8 cellular contexts compared by ENCODE assay signal in genomic region chr10:73910401-73910763, GRCh38. TPM values are rescaled to one million over a fixed set of nuclear protein-coding genes. Genes with fewer than 3 reads are reported as not detected.
DNase-seq lines count a peak whose midpoint lies in the region; ATAC-seq, FAIRE-seq and TF ChIP-seq lines count a peak whose summit lies in the region.

No MANE protein-coding gene starts in this region.

- H3K9me3 ChIP-seq in H9 (ENCODE audit: control insufficient read depth, low read depth, low read length) (no peaks in the 10 kb centered on the region), keratinocyte (ENCODE audit: control insufficient read depth, low read depth, low read length) (no peaks in the 10 kb centered on the region), thoracic aorta (no peaks in the 10 kb centered on the region)

- POLR2A ChIA-PET in BJ (lab: Charles Lee): no interaction called here
- POLR2A ChIA-PET in activated CD4-positive, alpha-beta memory T cell treated with anti-CD3 and anti-CD28 coated beads for 36 hours (lab: Charles Lee): no interaction called here

- no peak overlapping the region for H4K91ac ChIP-seq in H9 (ENCODE audit: insufficient read length, low read depth, low read length)

- H3K23ac ChIP-seq in H9 (ENCODE audit: insufficient read length, low read depth, low read length): no peak overlapping the region

- H4K20me1 ChIP-seq in H9 (ENCODE audit: control insufficient read depth, insufficient read depth, insufficient read length): no peaks in the 10 kb centered on the region
- H4K20me1 ChIP-seq in keratinocyte (ENCODE audit: control insufficient read depth, extremely low read depth, insufficient read depth, low read length): peaks cover 13% of the 10 kb centered on the region

- H3K27me3 ChIP-seq in BJ (ENCODE audit: control insufficient read depth, insufficient read depth, low read length) (no peaks in the 10 kb centered on the region), H9 (ENCODE audit: insufficient read depth, low read length) (no peaks in the 10 kb centered on the region; the same call in 1 of the 2 replicates), keratinocyte (ENCODE audit: control insufficient read depth, extremely low read depth, insufficient read depth, low read length) (no peaks in the 10 kb centered on the region), thoracic aorta (replicated peaks; ENCODE audit: insufficient read depth) (no peaks in the 10 kb centered on the region)

- H3K4me2 ChIP-seq in H9 (ENCODE audit: insufficient read depth, insufficient read length, low read length) (peak overlapping the region; percentile 93), keratinocyte (ENCODE audit: control insufficient read depth, extremely low read depth, insufficient read depth, low read depth, low read length) (peak overlapping the region; percentile 91)

- no peak overlapping the region for H3K4ac ChIP-seq in H9 (ENCODE audit: low read depth, low read length)

- H3K36me3 Mint-ChIP-seq in H9 (ENCODE audit: insufficient read depth in 1 of 3, low read depth in 3 of 3): peaks cover 2 to 9% (median 3%) of the 10 kb centered on the region in 3 experiments; a peak in 4 of 7 replicates
- no peaks in the 10 kb centered on the region for H3K36me3 Mint-ChIP-seq in activated CD4-positive, alpha-beta memory T cell treated with anti-CD3 and anti-CD28 coated beads for 36 hours

- H3K27ac ChIP-seq in H9 (ENCODE audit: insufficient read length, low read depth, low read length) (no peak overlapping the region), keratinocyte (ENCODE audit: control insufficient read depth, insufficient read depth, low read length) (peak overlapping the region; percentile 99), thoracic aorta (no peak overlapping the region)

- dilution Hi-C loops in keratinocyte (cut with MboI; ENCODE audit: extremely low pct_ligation_motif_present, low sequenced_read_pairs): no loop called here

- H3K4me1 ChIP-seq in H9 (ENCODE audit: insufficient read depth, low read length) (peaks cover 12% of the 10 kb centered on the region), keratinocyte (ENCODE audit: control insufficient read depth, extremely low read depth, insufficient read depth, low read length) (peaks cover 78% of the 10 kb centered on the region), thoracic aorta (ENCODE audit: control insufficient read depth in 1 of 2, low read depth in 2 of 2) (peaks cover 10 to 64% of the 10 kb centered on the region in 2 donors)

- H3K4me3 Mint-ChIP-seq in H9: peak overlapping the region; percentile 92
- H3K4me3 Mint-ChIP-seq in activated CD4-positive, alpha-beta memory T cell treated with anti-CD3 and anti-CD28 coated beads for 36 hours: peak overlapping the region; percentile 67

- H3T11ph ChIP-seq in H9 (ENCODE audit: low read length): no peak overlapping the region

- peak overlapping the region; percentile 40 for H3K9ac ChIP-seq in H9 (ENCODE audit: extremely low read depth, insufficient read length, low read length)
- peak overlapping the region; percentile 85 for H3K9ac ChIP-seq in keratinocyte (ENCODE audit: control insufficient read depth, extremely low read depth, insufficient read depth, low read length)

- 0 out of 7 replicates have a peak overlapping the region, but pooled peaks of 1 of the 3 experiments have one; percentile 60 for H3K27ac Mint-ChIP-seq in H9
- no peak overlapping the region for H3K27ac Mint-ChIP-seq in activated CD4-positive, alpha-beta memory T cell treated with anti-CD3 and anti-CD28 coated beads for 36 hours

- FAIRE-seq in keratinocyte (lab: Jason Lieb, UNC): peak; percentile 5

- WGBS in H9 (ENCODE audit: extremely low coverage, insufficient read length, low lambda C conversion rate): no CpG with 5 or more reads among the region's 9 CpGs

- H2AFZ ChIP-seq in H9 (ENCODE audit: low read length) (peak overlapping the region; percentile 4), keratinocyte (ENCODE audit: control insufficient read depth, low read length) (no peak overlapping the region)

- H3K4me3 ChIP-seq in BJ (ENCODE audit: low read depth, low read length) (peak overlapping the region; percentile 65), keratinocyte (ENCODE audit: control insufficient read depth in 2 of 3, extremely low read depth in 1 of 3, insufficient read depth in 2 of 3, low read depth in 1 of 3, low read length in 3 of 3) (peak overlapping the region; percentile 72 to 89 (median 86)), thoracic aorta (peak overlapping the region; percentile 75)

- ATAC-seq in thoracic aorta (ENCODE audit: insufficient number of reproducible peaks, low FRiP score, low read depth) (no peak), HG02759 (IDR thresholded peaks at IDR 0.05; ENCODE audit: unreplicated experiment) (no peak)

- H3K18ac ChIP-seq in H9 (ENCODE audit: insufficient read length, low read depth, low read length): no peak overlapping the region

- no peak overlapping the region for H3K56ac ChIP-seq in H9 (ENCODE audit: insufficient read length, low read depth, low read length)

- no peaks in the 10 kb centered on the region for H3K9me3 Mint-ChIP-seq in H9
- no peaks in the 10 kb centered on the region for H3K9me3 Mint-ChIP-seq in activated CD4-positive, alpha-beta memory T cell treated with anti-CD3 and anti-CD28 coated beads for 36 hours

- no peak overlapping the region for H4K5ac ChIP-seq in H9 (ENCODE audit: insufficient read length, low read depth, low read length)

- peaks cover 53% of the 10 kb centered on the region for H3K27me3 Mint-ChIP-seq in H9 (ENCODE audit: low read depth)
- peaks cover 36% of the 10 kb centered on the region for H3K27me3 Mint-ChIP-seq in activated CD4-positive, alpha-beta memory T cell treated with anti-CD3 and anti-CD28 coated beads for 36 hours

- TF ChIP-seq CTCF in BJ (IDR thresholded peaks at IDR 0.05; ENCODE audit: insufficient read depth, low read depth, low read length) (no peak), H9 (conservative IDR thresholded peaks at IDR 0.05) (0 out of 3 replicates have a peak, but pooled peaks have one; percentile 17), keratinocyte (optimal IDR thresholded peaks at IDR 0.05 in 1 of 3, IDR thresholded peaks at IDR 0.05 in 1 of 3, conservative IDR thresholded peaks at IDR 0.05 in 1 of 3; ENCODE audit: extremely low read depth in 1 of 3, insufficient read depth in 2 of 3, low read length in 3 of 3) (peak in 2 of 3 experiments; percentile 33 to 34), thoracic aorta (IDR thresholded peaks at IDR 0.05) (no peak)

- no peak overlapping the region for H2BK12ac ChIP-seq in H9 (ENCODE audit: insufficient read length, low read depth, low read length)

- H3K4me1 Mint-ChIP-seq in H9: peaks cover 59 to 60% of the 10 kb centered on the region in 2 experiments
- peaks cover 36% of the 10 kb centered on the region for H3K4me1 Mint-ChIP-seq in activated CD4-positive, alpha-beta memory T cell treated with anti-CD3 and anti-CD28 coated beads for 36 hours (ENCODE audit: low read depth)

- H2AK5ac ChIP-seq in H9 (ENCODE audit: insufficient read length, low read length): no peak overlapping the region

- no peak overlapping the region for H4K8ac ChIP-seq in H9 (replicated peaks; ENCODE audit: insufficient read length, low read depth, low read length)

- H3K36me3 ChIP-seq in BJ (ENCODE audit: control insufficient read depth, insufficient read depth, low read length): peaks cover 14% of the 10 kb centered on the region
- peaks cover 27 to 37% of the 10 kb centered on the region in 2 experiments for H3K36me3 ChIP-seq in keratinocyte (ENCODE audit: control insufficient read depth in 2 of 2, extremely low read depth in 1 of 2, insufficient read depth in 2 of 2, low read length in 2 of 2)
- H3K36me3 ChIP-seq in thoracic aorta: peaks cover 3% of the 10 kb centered on the region

- H2BK20ac ChIP-seq in H9 (ENCODE audit: low read depth, low read length, poor library complexity, severe bottlenecking): no peak overlapping the region

- no peaks in the 10 kb centered on the region for H3K79me2 ChIP-seq in H9 (ENCODE audit: insufficient read depth, low read length)
- peaks cover 54% of the 10 kb centered on the region for H3K79me2 ChIP-seq in keratinocyte (ENCODE audit: control insufficient read depth, insufficient read depth, low read length)

- H3K9me1 ChIP-seq in keratinocyte (ENCODE audit: control insufficient read depth, extremely low read depth, insufficient read depth, low read length): no peaks in the 10 kb centered on the region

- H2BK120ac ChIP-seq in H9 (ENCODE audit: low read depth, low read length, poor library complexity, severe bottlenecking): no peak overlapping the region

- H3K14ac ChIP-seq in H9 (ENCODE audit: insufficient read depth, low read length): peak overlapping the region; percentile 37; the same call in 1 of the 2 replicates

- peaks cover 14% of the 10 kb centered on the region for H3K23me2 ChIP-seq in H9 (ENCODE audit: insufficient read length, low read depth, low read length, poor library complexity, severe bottlenecking)

- CTCF ChIA-PET in BJ (lab: Yijun Ruan, JAX): interaction anchor here (1.0 kb wide), 1 partner anchor 19 kb away, joined by 3 read pairs; no protein-coding TSS in a partner anchor
- CTCF ChIA-PET in activated CD4-positive, alpha-beta memory T cell treated with anti-CD3 and anti-CD28 coated beads for 36 hours (lab: Charles Lee): interaction anchor here (1.4 to 1.5 kb wide), 4 partner anchors 24 to 170 kb away, joined by 3 to 9 read pairs (median 7); no protein-coding TSS in a partner anchor

- no peak overlapping the region for H2BK5ac ChIP-seq in H9 (ENCODE audit: insufficient read length, low read length)

- intact Hi-C loops in activated CD4-positive, alpha-beta memory T cell treated with anti-CD3 and anti-CD28 coated beads for 36 hours (cut with micrococcal nuclease): no loop called here

- no peak overlapping the region for H2BK15ac ChIP-seq in H9 (ENCODE audit: low read depth, low read length)

- no peak for DNase-seq in BJ (ENCODE audit: low read depth)
- no peak for DNase-seq in H9
- DNase-seq in activated CD4-positive, alpha-beta memory T cell treated with anti-CD3 and anti-CD28 coated beads for 36 hours: no peak
- DNase-seq in keratinocyte (ENCODE audit: low read depth, low spot score): no peak
- DNase-seq in thoracic aorta (ENCODE audit: low spot score): no peak
- DNase-seq in central memory CD4-positive, alpha-beta T cell: no peak
- DNase-seq in RPMI8226: no peak

- H3K79me1 ChIP-seq in H9 (ENCODE audit: insufficient read depth, low read depth, low read length, poor library complexity, severe bottlenecking): no peaks in the 10 kb centered on the region

RNA-seq across cellular contexts. Expression of gene PLAU, which starts 0.6 kb away (rescaled TPM):
- 25.2 and 37.2 TPM in 2 replicates for polyA plus RNA-seq in BJ (2011; rRNA removed)
- 13.8 TPM in 2 replicates for polyA minus RNA-seq in BJ (2011; rRNA and poly(A)+ RNA removed)
- total RNA-seq in H9 (2021): 15.0 and 16.2 TPM in 2 replicates
- total RNA-seq in activated CD4-positive, alpha-beta memory T cell treated with anti-CD3 and anti-CD28 coated beads for 36 hours: under 1 TPM; 0.45 to 0.73 TPM
- 201 to 814 TPM (median 262 TPM) in 3 replicates for polyA plus RNA-seq in keratinocyte
- 59.9 TPM for polyA plus RNA-seq in keratinocyte (2011; ENCODE audit: low read depth)
- 297 TPM in 2 replicates for polyA plus RNA-seq in keratinocyte (2011; cell fraction: cytosol; rRNA removed)
- 1,104 and 1,132 TPM in 2 replicates for polyA plus RNA-seq in keratinocyte (2011; cell fraction: nucleus; rRNA removed)
- polyA plus RNA-seq in keratinocyte (2012; ENCODE audit: low replicate concordance): 156 and 573 TPM in 2 replicates
- polyA minus RNA-seq in keratinocyte: 168 to 577 TPM (median 210 TPM) in 3 replicates
- 183 TPM for polyA minus RNA-seq in keratinocyte (2011; cell fraction: cytosol; rRNA and poly(A)+ RNA removed)
- 350 and 521 TPM in 2 replicates for polyA minus RNA-seq in keratinocyte (2011; cell fraction: nucleus; rRNA and poly(A)+ RNA removed)
- total RNA-seq in thoracic aorta: 100 to 1,000 TPM in 1 of 2 donors, 1 to 10 TPM in 1; 8.1 to 100 TPM

RNA-seq across cellular contexts. Expression of gene CAMK2G, which starts 36.0 kb away (rescaled TPM):
- polyA plus RNA-seq in BJ (2011; rRNA removed) (32.5 and 43.8 TPM in 2 replicates), keratinocyte (17.6 to 25.3 TPM (median 23.0 TPM) in 3 replicates)
- 25.5 and 27.1 TPM in 2 replicates for polyA minus RNA-seq in BJ (2011; rRNA and poly(A)+ RNA removed)
- total RNA-seq in H9 (2021) (30.4 and 31.8 TPM in 2 replicates), thoracic aorta (100 to 1,000 TPM in 1 of 2 donors, 10 to 100 TPM in 1; 78.8 to 149 TPM)
- total RNA-seq in activated CD4-positive, alpha-beta memory T cell treated with anti-CD3 and anti-CD28 coated beads for 36 hours: 10 to 100 TPM; 20.8 to 21.5 TPM
- polyA plus RNA-seq in keratinocyte (2011; ENCODE audit: low read depth): 11.7 TPM
- 18.6 and 20.2 TPM in 2 replicates for polyA plus RNA-seq in keratinocyte (2011; cell fraction: cytosol; rRNA removed)
- 38.4 and 39.1 TPM in 2 replicates for polyA plus RNA-seq in keratinocyte (2011; cell fraction: nucleus; rRNA removed)
- polyA plus RNA-seq in keratinocyte (2012; ENCODE audit: low replicate concordance): 14.0 and 17.3 TPM in 2 replicates
- polyA minus RNA-seq in keratinocyte: 22.8 to 26.1 TPM (median 24.6 TPM) in 3 replicates
- polyA minus RNA-seq in keratinocyte (2011; cell fraction: cytosol; rRNA and poly(A)+ RNA removed): 16.7 TPM
- 14.7 and 26.5 TPM in 2 replicates for polyA minus RNA-seq in keratinocyte (2011; cell fraction: nucleus; rRNA and poly(A)+ RNA removed)

Comparison
In these comparisons a context has a peak if more than half of its experiments do, and no peak if none do; other contexts are left out.
1. CTCF ChIP-seq: peak in H9 (single experiment) and keratinocyte (2 of 3); none in BJ (single experiment) and thoracic aorta (single experiment).
2. Peak in every context shown above with its lines, with median percentiles within 50 percentile points of each other: H3K4me3 ChIP-seq.